ENCODE assay signal across 8 cellular contexts in genomic region chr11:77619576-77620198, GRCh38. TPM values are rescaled to one million over a fixed set of nuclear protein-coding genes. Genes with fewer than 3 reads are reported as not detected.
A peak's percentile ranks its signal among the peaks of the same experiment; 100 is the strongest.
DNase-seq lines count a peak whose midpoint lies in the region; ATAC-seq, FAIRE-seq and TF ChIP-seq lines count a peak whose summit lies in the region.

No MANE protein-coding gene starts in this region.

- H2AK5ac ChIP-seq in IMR-90 (ENCODE audit: low read depth, low read length) = no peak overlapping the region

- H3K9me1 ChIP-seq in IMR-90 (ENCODE audit: insufficient read depth, low read length) = peaks cover 3% of the 10 kb centered on the region; the same call in 1 of the 2 replicates

- H2BK120ac ChIP-seq in IMR-90 (ENCODE audit: low read depth, low read length) = no peak overlapping the region

- peak; percentile 75 for TF ChIP-seq CTCF in IMR-90 (conservative IDR thresholded peaks at IDR 0.05; ENCODE audit: low read depth, low read length)
- peak; percentile 96 for TF ChIP-seq CTCF in PC-9 (conservative IDR thresholded peaks at IDR 0.05)
- TF ChIP-seq CTCF in epithelial cell of proximal tubule (conservative IDR thresholded peaks at IDR 0.05; ENCODE audit: low read depth, low read length) = peak; percentile 83
- peak; percentile 78 for TF ChIP-seq CTCF in osteoblast (IDR thresholded peaks at IDR 0.05; ENCODE audit: extremely low read depth, low read depth, low read length)

- no peak overlapping the region for H4K8ac ChIP-seq in IMR-90 (ENCODE audit: low read depth in 2 of 2, low read length in 2 of 2)

- H3K4me3 ChIP-seq in IMR-90 (ENCODE audit: insufficient read depth, low read depth, low read length) (no peak overlapping the region), PC-9 (no peak overlapping the region), epithelial cell of proximal tubule (ENCODE audit: low read depth, low read length) (no peak overlapping the region), osteoblast (ENCODE audit: insufficient read depth, low read length) (no peak overlapping the region)

- no peak for TF ChIP-seq POLR2A in IMR-90 (IDR thresholded peaks at IDR 0.05; ENCODE audit: low read depth, low read length)

- dilution Hi-C loops in IMR-90 (cut with HindIII; ENCODE audit: low sequenced_read_pairs, unreplicated experiment) = no loop called here

- no peak overlapping the region for H3K56ac ChIP-seq in IMR-90 (ENCODE audit: extremely low read depth, insufficient read depth, low read length)

- H4K91ac ChIP-seq in IMR-90 (ENCODE audit: insufficient read depth, low read depth, low read length) = no peak overlapping the region

- H3K4me2 ChIP-seq in IMR-90 (ENCODE audit: low read depth, low read length) (no peak overlapping the region), PC-9 (no peak overlapping the region), osteoblast (ENCODE audit: insufficient read depth, low read length) (no peak overlapping the region)

- H3K14ac ChIP-seq in IMR-90 (replicated peaks; ENCODE audit: low read depth, low read length) = no peak overlapping the region

- BruUV-seq in IMR-90 (replicated peaks; lab: Mats Ljungman, UMichigan) (no TSS peak), PC-9 (replicated peaks; lab: Mats Ljungman, UMichigan) (no TSS peak)

- H3K79me1 ChIP-seq in IMR-90 (ENCODE audit: low read depth in 1 of 2, low read length in 2 of 2) = peaks cover 5 to 10% of the 10 kb centered on the region in 2 experiments; a peak in 2 of 4 replicates

- H3K27ac ChIP-seq in IMR-90 (ENCODE audit: insufficient read depth, low read length) = no peak overlapping the region
- H3K27ac ChIP-seq in PC-9 = no peak overlapping the region
- H3K27ac ChIP-seq in osteoblast (ENCODE audit: low read depth, low read length) = no peak overlapping the region

- intact Hi-C loops in IMR-90 (cut with micrococcal nuclease) (loop anchor here (1.0 to 10.0 kb wide), 4 partner anchors 57 to 575 kb away; no protein-coding TSS in a partner anchor), PC-9 (cut with micrococcal nuclease; ENCODE audit: unreplicated experiment) (loop anchor here (1.0 to 5.0 kb wide), 5 partner anchors 71 to 572 kb away; partner anchors contain the start of gene CAPN5)

- CTCF ChIA-PET in IMR-90 (lab: Yijun Ruan, JAX) (interaction anchor here (1.0 to 1.5 kb wide), 6 partner anchors 11 to 171 kb away, joined by 3 to 5 read pairs (median 3); no protein-coding TSS in a partner anchor), PC-9 (lab: Charles Lee) (interaction anchor here (0.5 to 1.1 kb wide), 3 partner anchors 11 to 493 kb away, joined by 3 to 10 read pairs (median 3); no protein-coding TSS in a partner anchor)

- no peaks in the 10 kb centered on the region for H3K9me2 ChIP-seq in PC-9 (ENCODE audit: insufficient read depth)

- no CpG with 5 or more reads among the region's 3 CpGs for WGBS in IMR-90 (ENCODE audit: extremely low coverage in 2 of 2, insufficient read length in 1 of 2), 2 experiments

- H2BK15ac ChIP-seq in IMR-90 (ENCODE audit: low read depth, low read length) = no peak overlapping the region

- H4K5ac ChIP-seq in IMR-90 (ENCODE audit: low read depth, low read length) = no peak overlapping the region

- peaks cover 30% of the 10 kb centered on the region for H3F3A ChIP-seq in PC-9 (ENCODE audit: insufficient read depth, low read depth)

- H4K20me1 ChIP-seq in IMR-90 (ENCODE audit: insufficient read depth, low read length) (no peaks in the 10 kb centered on the region), PC-9 (ENCODE audit: insufficient read depth) (peaks cover 20% of the 10 kb centered on the region; the same call in 1 of the 2 replicates), osteoblast (ENCODE audit: insufficient read depth, low read length) (no peaks in the 10 kb centered on the region)

- TF ChIP-seq RAD21 in IMR-90 (IDR thresholded peaks at IDR 0.05; ENCODE audit: low read length) = peak; percentile 75

- H2AK9ac ChIP-seq in IMR-90 (replicated peaks; ENCODE audit: low read depth, low read length, poor library complexity) = no peak overlapping the region

- H3K27me3 ChIP-seq in IMR-90 (ENCODE audit: control insufficient read depth, insufficient read depth, low read length) (no peaks in the 10 kb centered on the region), PC-9 (ENCODE audit: insufficient read depth, low read depth) (no peaks in the 10 kb centered on the region), osteoblast (ENCODE audit: insufficient read depth, low read length) (no peaks in the 10 kb centered on the region)

- H3K9me3 ChIP-seq in IMR-90 (ENCODE audit: control insufficient read depth, insufficient read depth, low read length) = no peaks in the 10 kb centered on the region
- H3K9me3 ChIP-seq in PC-9 (ENCODE audit: insufficient read depth, low read depth) = no peaks in the 10 kb centered on the region
- H3K9me3 ChIP-seq in osteoblast (ENCODE audit: low read depth, low read length) = no peaks in the 10 kb centered on the region

- H2AFZ ChIP-seq in IMR-90 (replicated peaks; ENCODE audit: low read length, poor library complexity) = no peak overlapping the region
- H2AFZ ChIP-seq in PC-9 = no peak overlapping the region
- no peak overlapping the region for H2AFZ ChIP-seq in osteoblast (ENCODE audit: low read length)

- FAIRE-seq in frontal cortex (lab: Jason Lieb, UNC) = no peak

- H3K79me2 ChIP-seq in PC-9 (ENCODE audit: low read depth) (no peaks in the 10 kb centered on the region), osteoblast (ENCODE audit: insufficient read depth, low read length) (no peaks in the 10 kb centered on the region)

- ATAC-seq in IMR-90 (ENCODE audit: low read depth) (no peak; the same call in 1 of the 2 replicates), GM18502 (IDR thresholded peaks at IDR 0.05; ENCODE audit: poor library complexity, unreplicated experiment) (no peak), HG03159 (IDR thresholded peaks at IDR 0.05; ENCODE audit: unreplicated experiment) (no peak)

- H2BK5ac ChIP-seq in IMR-90 (ENCODE audit: low read depth, low read length, poor library complexity, severe bottlenecking) = no peak overlapping the region

- H3K4me1 ChIP-seq in IMR-90 (ENCODE audit: control insufficient read depth, insufficient read depth, low read length) (peaks cover 5% of the 10 kb centered on the region), PC-9 (replicated peaks; ENCODE audit: insufficient read depth) (no peaks in the 10 kb centered on the region), osteoblast (ENCODE audit: insufficient read depth, low read length) (no peaks in the 10 kb centered on the region)

- no peak overlapping the region for H3K23ac ChIP-seq in IMR-90 (ENCODE audit: low read depth, low read length)

- H3K36me3 ChIP-seq in IMR-90 (ENCODE audit: control insufficient read depth, insufficient read depth, low read length) (peaks cover 21% of the 10 kb centered on the region), PC-9 (ENCODE audit: low read depth) (peaks cover 72% of the 10 kb centered on the region), osteoblast (ENCODE audit: insufficient read depth, low read length) (peaks cover 65% of the 10 kb centered on the region)

- POLR2A ChIA-PET in IMR-90 (lab: Charles Lee; ENCODE audit: unreplicated experiment) = no interaction called here
- POLR2A ChIA-PET in PC-9 (lab: Charles Lee; ENCODE audit: unreplicated experiment) = interaction anchor here (0.6 kb wide), 1 partner anchor 11 kb away, joined by 6 read pairs; no protein-coding TSS in a partner anchor

- H3K4ac ChIP-seq in IMR-90 (ENCODE audit: low read depth, low read length) = no peak overlapping the region

- DNase-seq in DMS53 treated with DMSO at 0.1 percent for 48 hours (lab: John Stamatoyannopoulos, UW; ENCODE audit: unreplicated experiment) = peak; percentile 78
- peak; percentile 54 for DNase-seq in IMR-90
- DNase-seq in PC-9 = peak; percentile 29 to 56
- DNase-seq in epithelial cell of proximal tubule (ENCODE audit: low read depth) = peak; percentile 23
- DNase-seq in osteoblast (ENCODE audit: insufficient read length, low spot score, missing footprints) = no peak
- no peak for DNase-seq in frontal cortex (ENCODE audit: low spot score in 2 of 2)

- no peak overlapping the region for H3K18ac ChIP-seq in IMR-90 (ENCODE audit: low read depth, low read length)

- H3K9ac ChIP-seq in IMR-90 (ENCODE audit: low read depth, low read length) = no peak overlapping the region

- in situ Hi-C loops in IMR-90 (cut with MboI; ENCODE audit: low sequenced_read_pairs) = no loop called here

- H2BK20ac ChIP-seq in IMR-90 (ENCODE audit: low read depth, low read length) = no peak overlapping the region

TF ChIP-seq in IMR-90, 13 proteins besides CTCF, POLR2A, EP300 and RAD21:
- peak; percentile 69 for TF ChIP-seq SMC3 (IDR thresholded peaks at IDR 0.05; ENCODE audit: low read depth, low read length)
- TF ChIP-seq RFX5 (IDR thresholded peaks at IDR 0.05; ENCODE audit: low read depth, low read length) = no peak

RNA-seq across cellular contexts. Expression of gene CLNS1A, which starts 17.9 kb away (rescaled TPM):
- 66.7 and 188 TPM in 2 replicates for total RNA-seq in IMR-90 (2012; rRNA removed)
- 88.0 and 97.0 TPM in 2 replicates for polyA plus RNA-seq in IMR-90 (2012; rRNA removed)
- 16.0 and 24.9 TPM in 2 replicates for polyA plus RNA-seq in IMR-90 (2012; cell fraction: cytosol; rRNA removed)
- 9.7 and 42.8 TPM in 2 replicates for polyA plus RNA-seq in IMR-90 (2012; cell fraction: nucleus; rRNA removed; ENCODE audit: low replicate concordance)
- total RNA-seq in PC-9 (2021) = 190 and 232 TPM in 2 replicates
- total RNA-seq in epithelial cell of proximal tubule = 112 and 162 TPM in 2 replicates
- 84.9 and 85.8 TPM in 2 replicates for total RNA-seq in osteoblast
- total RNA-seq in frontal cortex = 220 TPM

RNA-seq across cellular contexts. Expression of gene AQP11, which starts 29.9 kb away (rescaled TPM):
- 1.1 and 1.4 TPM in 2 replicates for total RNA-seq in IMR-90 (2012; rRNA removed)
- polyA plus RNA-seq in IMR-90 (2012; rRNA removed) = 1.1 and 1.5 TPM in 2 replicates
- 0.86 and 2.2 TPM in 2 replicates for polyA plus RNA-seq in IMR-90 (2012; cell fraction: cytosol; rRNA removed)
- polyA plus RNA-seq in IMR-90 (2012; cell fraction: nucleus; rRNA removed; ENCODE audit: low replicate concordance) = 1.0 and 3.2 TPM in 2 replicates
- total RNA-seq in PC-9 (2021) = 1.1 and 1.4 TPM in 2 replicates
- 0.58 and 1.0 TPM in 2 replicates for total RNA-seq in epithelial cell of proximal tubule
- total RNA-seq in osteoblast = 2.9 and 4.4 TPM in 2 replicates
- total RNA-seq in frontal cortex = 4.9 TPM

Comparison
In these comparisons a context has a peak if more than half of its experiments do, and no peak if none do; other contexts are left out.
1. DNase-seq: peak in DMS53 treated with DMSO at 0.1 percent for 48 hours (single experiment), IMR-90 (single experiment), PC-9 (2 of 2) and epithelial cell of proximal tubule (single experiment); none in osteoblast (single experiment) and frontal cortex (0 of 2).
2. Peak in every context shown above with its lines, with median percentiles within 50 percentile points of each other: CTCF ChIP-seq.